1 cellular context compared by ENCODE assay signal in genomic region chr10:26527018-26527417, GRCh38.
TF ChIP-seq lines count a peak whose summit lies in the region.

No MANE protein-coding gene starts in this region.

TF ChIP-seq in H1, 55 proteins besides CTCF, POLR2A, EP300 and RAD21:
- TF ChIP-seq ATF3 (IDR thresholded peaks at IDR 0.05; ENCODE audit: insufficient read depth, low read depth, low read length) (no peak), CTBP2 (IDR thresholded peaks at IDR 0.05; ENCODE audit: borderline replicate concordance, insufficient read depth, insufficient read length, low read length) (no peak), HDAC2 (IDR thresholded peaks at IDR 0.05; ENCODE audit: borderline replicate concordance in 1 of 2, low read depth in 2 of 2, low read length in 2 of 2) (no peak), NRF1 (IDR thresholded peaks at IDR 0.05; ENCODE audit: low read depth, low read length) (no peak), HDAC6 (IDR thresholded peaks at IDR 0.05; ENCODE audit: low read depth, low read length) (no peak), TEAD4 (IDR thresholded peaks at IDR 0.05; ENCODE audit: low read depth, low read length) (no peak), CREB1 (IDR thresholded peaks at IDR 0.05) (no peak), YY1 (IDR thresholded peaks at IDR 0.05; ENCODE audit: low read depth, low read length) (no peak), BRCA1 (IDR thresholded peaks at IDR 0.05; ENCODE audit: low read depth, low read length) (no peak), CEBPB (IDR thresholded peaks at IDR 0.05; ENCODE audit: low read depth, low read length) (no peak), RFX5 (IDR thresholded peaks at IDR 0.05; ENCODE audit: borderline replicate concordance, low read depth, low read length) (no peak), SAP30 (IDR thresholded peaks at IDR 0.05; ENCODE audit: insufficient read depth, insufficient replicate concordance, low read length) (no peak), SRF (IDR thresholded peaks at IDR 0.05; ENCODE audit: low read depth, low read length) (no peak), MAFK (IDR thresholded peaks at IDR 0.05; ENCODE audit: low read depth, low read length) (no peak), ATF2 (IDR thresholded peaks at IDR 0.05; ENCODE audit: low read length) (no peak), TAF1 (IDR thresholded peaks at IDR 0.05; ENCODE audit: low read depth, low read length) (no peak), FOSL1 (IDR thresholded peaks at IDR 0.05; ENCODE audit: insufficient read depth, low read depth, low read length) (no peak), SIN3A (conservative IDR thresholded peaks at IDR 0.05 in 1 of 2, IDR thresholded peaks at IDR 0.05 in 1 of 2; ENCODE audit: low read depth in 1 of 2, low read length in 2 of 2) (no peak), SP1 (IDR thresholded peaks at IDR 0.05; ENCODE audit: low read depth, low read length) (no peak), GTF2F1 (IDR thresholded peaks at IDR 0.05; ENCODE audit: borderline replicate concordance, low read depth, low read length) (no peak)
TF ChIP-seq in H1: peak in this region for 0.
